ENCODE assay signal across 8 cellular contexts in genomic region chrX:37348237-37349130, GRCh38. TPM values are rescaled to one million over a fixed set of nuclear protein-coding genes. Genes with fewer than 3 reads are reported as not detected.
A peak's percentile ranks its signal among the peaks of the same experiment; 100 is the strongest.
DNase-seq lines count a peak whose midpoint lies in the region; ATAC-seq, FAIRE-seq and TF ChIP-seq lines count a peak whose summit lies in the region.

No MANE protein-coding gene starts in this region.

- no peak for FAIRE-seq in small intestine (lab: Jason Lieb, UNC)

- H3K9me3 Mint-ChIP-seq in HFFc6 (no peaks in the 10 kb centered on the region), brain (peaks cover 0 to 3% (median 0%) of the 10 kb centered on the region in 5 experiments)
- no peaks in the 10 kb centered on the region for H3K9me3 Mint-ChIP-seq in activated CD4-positive, alpha-beta memory T cell treated with anti-CD3 and anti-CD28 coated beads for 36 hours

- peak overlapping the region in 1 of 2 donors; percentile 58 for H3K27ac ChIP-seq in small intestine (ENCODE audit: low read depth in 1 of 2, low read length in 1 of 2)

- H3K27me3 ChIP-seq in small intestine (ENCODE audit: control insufficient read depth in 2 of 2, insufficient read depth in 2 of 2, low read length in 2 of 2) = no peaks in the 10 kb centered on the region

- peaks cover 6% of the 10 kb centered on the region for H3K27me3 Mint-ChIP-seq in HFFc6 (ENCODE audit: insufficient read depth)
- H3K27me3 Mint-ChIP-seq in brain = peaks cover 54% of the 10 kb centered on the region
- peaks cover 19% of the 10 kb centered on the region for H3K27me3 Mint-ChIP-seq in activated CD4-positive, alpha-beta memory T cell treated with anti-CD3 and anti-CD28 coated beads for 36 hours

- WGBS in small intestine, 3 donors = 20 to 49% (median 20%) methylated on average over 24 of the region's 24 CpGs

- no peaks in the 10 kb centered on the region for H3K9me3 ChIP-seq in small intestine (ENCODE audit: control insufficient read depth, low read depth)

- TF ChIP-seq CTCF in HFFc6 (IDR thresholded peaks at IDR 0.05) (no peak), brain (conservative IDR thresholded peaks at IDR 0.05) (no peak)

- H3K4me1 Mint-ChIP-seq in HFFc6 (ENCODE audit: low read depth) = peaks cover 34% of the 10 kb centered on the region
- H3K4me1 Mint-ChIP-seq in brain = peaks cover 25% of the 10 kb centered on the region
- peaks cover 7% of the 10 kb centered on the region for H3K4me1 Mint-ChIP-seq in activated CD4-positive, alpha-beta memory T cell treated with anti-CD3 and anti-CD28 coated beads for 36 hours (ENCODE audit: low read depth)

- POLR2A ChIA-PET in activated CD4-positive, alpha-beta memory T cell treated with anti-CD3 and anti-CD28 coated beads for 36 hours (lab: Charles Lee) = no interaction called here

- DNase-seq in HFFc6 (no peak), iris pigment epithelial cell (ENCODE audit: low read depth) (peak; percentile 75), small intestine (no peak), mucosa of gallbladder (ENCODE audit: low spot score) (no peak)
- no peak for DNase-seq in activated CD4-positive, alpha-beta memory T cell treated with anti-CD3 and anti-CD28 coated beads for 36 hours
- no peak for DNase-seq in activated naive CD4-positive, alpha-beta T cell treated with anti-CD3 and anti-CD28 coated beads, Interleukin-2, amount 50 U/mL, for 16 hours

- H3K27ac Mint-ChIP-seq in HFFc6 (peak overlapping the region; percentile 84), brain (peak overlapping the region; percentile 6 to 96 (median 80))
- no peak overlapping the region for H3K27ac Mint-ChIP-seq in activated CD4-positive, alpha-beta memory T cell treated with anti-CD3 and anti-CD28 coated beads for 36 hours

- no peaks in the 10 kb centered on the region for H3K4me1 ChIP-seq in small intestine (ENCODE audit: control insufficient read depth in 2 of 2, insufficient read depth in 1 of 2, low read depth in 1 of 2, low read length in 1 of 2)

- peak overlapping the region; percentile 13 to 69 for H3K4me3 ChIP-seq in small intestine (ENCODE audit: low read depth in 1 of 2, low read length in 2 of 2)

- no peaks in the 10 kb centered on the region for H3K36me3 Mint-ChIP-seq in HFFc6 (ENCODE audit: low read depth)
- no peaks in the 10 kb centered on the region for H3K36me3 Mint-ChIP-seq in brain
- H3K36me3 Mint-ChIP-seq in activated CD4-positive, alpha-beta memory T cell treated with anti-CD3 and anti-CD28 coated beads for 36 hours = no peaks in the 10 kb centered on the region

- ATAC-seq in GM21717 (IDR thresholded peaks at IDR 0.05; ENCODE audit: unreplicated experiment) = no peak

- CTCF ChIA-PET in activated CD4-positive, alpha-beta memory T cell treated with anti-CD3 and anti-CD28 coated beads for 36 hours (lab: Charles Lee) = no interaction called here

- peak overlapping the region; percentile 98 for H3K4me3 Mint-ChIP-seq in HFFc6
- peak overlapping the region; percentile 87 to 97 (median 96) for H3K4me3 Mint-ChIP-seq in brain
- no peak overlapping the region for H3K4me3 Mint-ChIP-seq in activated CD4-positive, alpha-beta memory T cell treated with anti-CD3 and anti-CD28 coated beads for 36 hours

- intact Hi-C loops in activated CD4-positive, alpha-beta memory T cell treated with anti-CD3 and anti-CD28 coated beads for 36 hours (cut with micrococcal nuclease) = no loop called here

- H3K36me3 ChIP-seq in small intestine (ENCODE audit: control insufficient read depth in 2 of 2, insufficient read depth in 2 of 2, low read length in 2 of 2) = no peaks in the 10 kb centered on the region

RNA-seq across cellular contexts. Expression of gene PRRG1, which starts 0.7 kb away (rescaled TPM):
- total RNA-seq in HFFc6 (2021; fragmentation: NEBNext Ultra II Directional; extraction: Animal tissue kit (Norgen Biotek cat#: 25700)) = 10 to 100 TPM in 5 of 6 experiments, 1 to 10 TPM in 1; 9.8 to 12.9 (median 11.9) TPM
- 11.5 TPM for polyA plus RNA-seq in brain (ENCODE audit: insufficient read depth, low read depth, low replicate concordance)
- 1 to 10 TPM; 1.6 to 3.8 (median 2.0) TPM for polyA plus RNA-seq in small intestine
- total RNA-seq in mucosa of gallbladder = 22.3 TPM
- total RNA-seq in activated CD4-positive, alpha-beta memory T cell treated with anti-CD3 and anti-CD28 coated beads for 36 hours = not detected

Comparison
In these comparisons a context has a peak if more than half of its experiments do, and no peak if none do; other contexts are left out.
1. RNA of gene PRRG1, which starts 0.7 kb away (total RNA-seq): 22.3 TPM in mucosa of gallbladder (single experiment) and 9.8 to 12.9 TPM in HFFc6; not detected in activated CD4-positive, alpha-beta memory T cell treated with anti-CD3 and anti-CD28 coated beads for 36 hours; every median in the first group is over 10 times any median in the second.